1 cellular context compared by ENCODE assay signal in genomic region chr4:75672461-75673026, GRCh38.
TF ChIP-seq lines count a peak whose summit lies in the region.

No MANE protein-coding gene starts in this region.

TF ChIP-seq in SK-N-SH, 30 proteins besides CTCF, POLR2A, EP300 and RAD21:
- TF ChIP-seq MAX (IDR thresholded peaks at IDR 0.05; ENCODE audit: low read depth) (no peak), PBX3 (IDR thresholded peaks at IDR 0.05) (no peak), NFIC (IDR thresholded peaks at IDR 0.05; ENCODE audit: borderline replicate concordance) (no peak), ELF1 (IDR thresholded peaks at IDR 0.05) (peak; percentile 49; the same call in 1 of the 2 replicates), TEAD4 (IDR thresholded peaks at IDR 0.05; ENCODE audit: borderline replicate concordance, insufficient read depth) (no peak), SIN3A (IDR thresholded peaks at IDR 0.05; ENCODE audit: borderline replicate concordance, low read depth, low read length) (no peak; the same call in 1 of the 2 replicates), USF2 (IDR thresholded peaks at IDR 0.05; ENCODE audit: borderline replicate concordance, low read depth, low read length) (no peak), EZH2phosphoT487 (IDR thresholded peaks at IDR 0.05; ENCODE audit: borderline replicate concordance, low read depth) (no peak), CHD2 (IDR thresholded peaks at IDR 0.05; ENCODE audit: low read length, partially characterized antibody) (peak; percentile 68), GABPA (IDR thresholded peaks at IDR 0.05; ENCODE audit: low read depth) (peak; percentile 26; the same call in 1 of the 2 replicates), YY1 (IDR thresholded peaks at IDR 0.05; ENCODE audit: low read depth) (peak; percentile 57; the same call in 1 of the 2 replicates), MEF2A (IDR thresholded peaks at IDR 0.05; ENCODE audit: borderline replicate concordance, low read depth) (no peak), IRF3 (IDR thresholded peaks at IDR 0.05; ENCODE audit: low read depth, low read length) (no peak), RCOR1 (IDR thresholded peaks at IDR 0.05; ENCODE audit: low read length) (no peak), TCF12 (IDR thresholded peaks at IDR 0.05) (peak; percentile 26; the same call in 1 of the 2 replicates), NRF1 (IDR thresholded peaks at IDR 0.05; ENCODE audit: low read depth, low read length) (no peak), FOXJ3 (CRISPR knock-in tag; IDR thresholded peaks at IDR 0.05) (no peak), RFX5 (IDR thresholded peaks at IDR 0.05; ENCODE audit: low read length) (no peak), REST (IDR thresholded peaks at IDR 0.05; ENCODE audit: low read depth, low read length) (no peak), POLR2AphosphoS5 (IDR thresholded peaks at IDR 0.05; ENCODE audit: low read depth, low read length) (no peak), FOXM1 (IDR thresholded peaks at IDR 0.05; ENCODE audit: low read depth) (no peak), USF1 (IDR thresholded peaks at IDR 0.05; ENCODE audit: borderline replicate concordance, low read depth) (no peak), TAF1 (IDR thresholded peaks at IDR 0.05; ENCODE audit: borderline replicate concordance, low read depth, low read length) (no peak), MXI1 (IDR thresholded peaks at IDR 0.05; ENCODE audit: low read depth, low read length) (peak; percentile 37; the same call in 1 of the 2 replicates)
